In the genomic region with DNA sequence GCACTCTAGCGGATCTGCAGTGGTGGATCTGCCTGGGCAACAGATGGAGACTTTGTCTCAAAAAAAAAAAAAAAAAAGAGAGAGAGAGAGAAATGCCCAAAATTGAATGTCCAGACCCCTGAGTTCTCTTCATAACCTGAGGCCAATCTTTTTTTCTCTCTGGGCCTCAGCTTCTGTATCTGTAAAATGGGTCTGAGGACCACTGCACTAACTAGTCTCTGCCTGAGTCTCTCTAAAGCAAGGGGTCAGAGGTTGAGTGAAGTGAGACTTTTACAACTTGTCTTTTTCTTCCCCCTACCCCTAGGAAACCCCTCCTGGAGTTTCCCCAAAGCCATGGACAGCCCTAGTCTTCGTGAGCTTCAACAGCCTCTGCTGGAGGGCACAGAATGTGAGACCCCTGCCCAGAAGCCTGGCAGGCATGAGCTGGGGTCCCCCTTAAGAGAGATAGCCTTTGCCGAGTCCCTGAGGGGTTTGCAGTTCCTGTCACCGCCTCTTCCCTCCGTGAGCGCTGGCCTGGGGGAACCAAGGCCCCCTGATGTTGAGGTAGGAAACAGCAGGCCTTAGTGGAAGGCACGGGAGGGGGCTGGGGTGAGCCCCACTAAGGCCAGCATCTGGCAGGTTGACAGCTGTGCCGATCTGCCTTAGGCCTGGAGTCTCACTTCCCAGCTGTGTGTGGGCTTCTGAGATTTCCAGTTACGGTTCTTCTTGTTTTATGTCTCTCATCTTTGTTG, we compare ENCODE assay signal across 8 cellular contexts. TPM values are rescaled to one million over a fixed set of nuclear protein-coding genes. Genes with fewer than 3 reads are reported as not detected.
DNase-seq lines count a peak whose midpoint lies in the region; ATAC-seq and TF ChIP-seq lines count a peak whose summit lies in the region.

No MANE protein-coding gene starts in this region.

- no peak overlapping the region for H2AFZ ChIP-seq in DND-41 (ENCODE audit: low read depth, low read length)

- H3K27me3 ChIP-seq in DND-41 (ENCODE audit: insufficient read depth, low read length, poor library complexity): no peaks in the 10 kb centered on the region
- H3K27me3 ChIP-seq in mesendoderm (ENCODE audit: insufficient read depth, low read length, poor library complexity): no peaks in the 10 kb centered on the region
- H3K27me3 ChIP-seq in aorta (ENCODE audit: control insufficient read depth in 1 of 2, insufficient read depth in 2 of 2, low read length in 1 of 2): no peaks in the 10 kb centered on the region
- no peaks in the 10 kb centered on the region for H3K27me3 ChIP-seq in MG63

- ATAC-seq in DND-41 (ENCODE audit: insufficient read depth, low read depth) (0 out of 3 replicates have a peak, but pooled peaks have one; percentile 24), GM19467 (IDR thresholded peaks at IDR 0.05; ENCODE audit: unreplicated experiment) (peak; percentile 68), aorta (ENCODE audit: low FRiP score) (no peak)

- H3K9ac ChIP-seq in DND-41 (ENCODE audit: low read depth, low read length): no peak overlapping the region
- no peak overlapping the region for H3K9ac ChIP-seq in mesendoderm (ENCODE audit: low read length)

- no peak overlapping the region for H3K18ac ChIP-seq in mesendoderm (ENCODE audit: low read length)

- H3K4me3 Mint-ChIP-seq in activated T-helper 2 cell treated with anti-CD3 and anti-CD28 coated beads, Interferon-gamma antibody, Interleukin-2, Interleukin-4, amounts not matched to agents 10 μg/mL and 5 μg/mL and 100 μg/mL, durations not matched to agents 14 hours and 24 hours and 36 hours (ENCODE audit: low read depth): no peak overlapping the region

- peaks cover 13% of the 10 kb centered on the region for H3K4me1 Mint-ChIP-seq in activated T-helper 2 cell treated with anti-CD3 and anti-CD28 coated beads, Interferon-gamma antibody, Interleukin-2, Interleukin-4, amounts not matched to agents 10 μg/mL and 5 μg/mL and 100 μg/mL, durations not matched to agents 14 hours and 24 hours and 36 hours (ENCODE audit: low read depth)

- no peak for TF ChIP-seq CTCF in DND-41 (IDR thresholded peaks at IDR 0.05; ENCODE audit: borderline replicate concordance, extremely low read depth, low read length, poor library complexity, severe bottlenecking)

- no peak overlapping the region for H4K8ac ChIP-seq in mesendoderm (ENCODE audit: low read depth, low read length)

- no peak overlapping the region for H3K56ac ChIP-seq in mesendoderm (ENCODE audit: low read length)

- H3K36me3 ChIP-seq in DND-41 (ENCODE audit: insufficient read depth, low read length): peaks cover 9% of the 10 kb centered on the region
- no peaks in the 10 kb centered on the region for H3K36me3 ChIP-seq in mesendoderm (ENCODE audit: control insufficient read depth, insufficient read depth, low read length)
- no peaks in the 10 kb centered on the region for H3K36me3 ChIP-seq in aorta (ENCODE audit: control insufficient read depth in 1 of 2, insufficient read depth in 2 of 2, low read length in 1 of 2)
- H3K36me3 ChIP-seq in MG63: peaks cover 24% of the 10 kb centered on the region

- H3K27ac Mint-ChIP-seq in activated T-helper 2 cell treated with anti-CD3 and anti-CD28 coated beads, Interferon-gamma antibody, Interleukin-2, Interleukin-4, amounts not matched to agents 10 μg/mL and 5 μg/mL and 100 μg/mL, durations not matched to agents 14 hours and 24 hours and 36 hours: no peak overlapping the region

- H2BK120ac ChIP-seq in mesendoderm (ENCODE audit: low read depth, low read length): no peak overlapping the region

- H3K27me3 Mint-ChIP-seq in activated T-helper 2 cell treated with anti-CD3 and anti-CD28 coated beads, Interferon-gamma antibody, Interleukin-2, Interleukin-4, amounts not matched to agents 10 μg/mL and 5 μg/mL and 100 μg/mL, durations not matched to agents 14 hours and 24 hours and 36 hours (ENCODE audit: low read depth): no peaks in the 10 kb centered on the region

- intact Hi-C loops in aorta (cut with DNase I): no loop called here
- intact Hi-C loops in activated T-helper 2 cell treated with anti-CD3 and anti-CD28 coated beads, Interferon-gamma antibody, Interleukin-2, Interleukin-4, amounts not matched to agents 10 μg/mL and 5 μg/mL and 100 μg/mL, durations not matched to agents 14 hours and 24 hours and 36 hours (cut with micrococcal nuclease): no loop called here

- no peak overlapping the region for H2AK5ac ChIP-seq in mesendoderm (ENCODE audit: low read length)

- no peak overlapping the region for H3K23ac ChIP-seq in mesendoderm (ENCODE audit: low read length)

- DNase-seq in DND-41 (no peak), RPMI7951 (ENCODE audit: low read depth) (peak; percentile 17), mesendoderm (peak; percentile 80), aorta (no peak), MG63 (no peak)
- no peak for DNase-seq in activated T-helper 2 cell treated with anti-CD3 and anti-CD28 coated beads, Interferon-gamma antibody, Interleukin-2, Interleukin-4, amounts not matched to agents 10 μg/mL and 5 μg/mL and 100 μg/mL, durations not matched to agents 14 hours and 24 hours and 36 hours (ENCODE audit: low spot score)
- no peak for DNase-seq in NK-92 treated with Interleukin-12 subunit alpha and Interleukin-12 subunit beta, amount 100 ng/mL, for 24 hours (lab: John Stamatoyannopoulos, UW)

- no peak overlapping the region for H4K5ac ChIP-seq in mesendoderm (ENCODE audit: low read length)

- H4K20me1 ChIP-seq in DND-41 (ENCODE audit: insufficient read depth, low read length): no peaks in the 10 kb centered on the region; the same call in 1 of the 2 replicates

- no peak overlapping the region for H3K4me2 ChIP-seq in DND-41 (ENCODE audit: insufficient read depth, low read length)
- no peak overlapping the region for H3K4me2 ChIP-seq in mesendoderm (ENCODE audit: low read length)

- H3K27ac ChIP-seq in DND-41 (ENCODE audit: low read length) (no peak overlapping the region), mesendoderm (ENCODE audit: low read depth, low read length) (no peak overlapping the region), aorta (ENCODE audit: low read depth in 1 of 2, low read length in 2 of 2) (no peak overlapping the region)

- peaks cover 8% of the 10 kb centered on the region for H3K36me3 Mint-ChIP-seq in activated T-helper 2 cell treated with anti-CD3 and anti-CD28 coated beads, Interferon-gamma antibody, Interleukin-2, Interleukin-4, amounts not matched to agents 10 μg/mL and 5 μg/mL and 100 μg/mL, durations not matched to agents 14 hours and 24 hours and 36 hours (ENCODE audit: low read depth)

- no peaks in the 10 kb centered on the region for H3K9me3 Mint-ChIP-seq in activated T-helper 2 cell treated with anti-CD3 and anti-CD28 coated beads, Interferon-gamma antibody, Interleukin-2, Interleukin-4, amounts not matched to agents 10 μg/mL and 5 μg/mL and 100 μg/mL, durations not matched to agents 14 hours and 24 hours and 36 hours

- H3K79me2 ChIP-seq in DND-41 (ENCODE audit: insufficient read depth, low read length) (no peaks in the 10 kb centered on the region), mesendoderm (ENCODE audit: control insufficient read depth, insufficient read depth, low read length) (no peaks in the 10 kb centered on the region)

- H3K4ac ChIP-seq in mesendoderm (ENCODE audit: low read depth, low read length): no peak overlapping the region

- H3K4me3 ChIP-seq in DND-41 (ENCODE audit: low read depth in 1 of 2, low read length in 2 of 2): no peak overlapping the region
- H3K4me3 ChIP-seq in mesendoderm (ENCODE audit: low read length): no peak overlapping the region
- no peak overlapping the region for H3K4me3 ChIP-seq in aorta (ENCODE audit: low read length in 2 of 2)
- H3K4me3 ChIP-seq in MG63: no peak overlapping the region

- H3K4me1 ChIP-seq in DND-41 (ENCODE audit: insufficient read depth, low read length): no peaks in the 10 kb centered on the region
- no peaks in the 10 kb centered on the region for H3K4me1 ChIP-seq in mesendoderm (ENCODE audit: control insufficient read depth, low read depth, low read length)
- H3K4me1 ChIP-seq in aorta (ENCODE audit: control insufficient read depth in 1 of 2, insufficient read depth in 2 of 2, low read length in 2 of 2): no peaks in the 10 kb centered on the region

- peaks cover 2% of the 10 kb centered on the region for H3K79me1 ChIP-seq in mesendoderm (ENCODE audit: low read length)

- no peak overlapping the region for H2BK15ac ChIP-seq in mesendoderm (replicated peaks; ENCODE audit: low read depth)

- no peaks in the 10 kb centered on the region for H3K9me3 ChIP-seq in DND-41 (ENCODE audit: insufficient read depth, low read length, severe bottlenecking)
- H3K9me3 ChIP-seq in aorta (ENCODE audit: control insufficient read depth, low read length): no peaks in the 10 kb centered on the region
- no peaks in the 10 kb centered on the region for H3K9me3 ChIP-seq in MG63

- H2BK5ac ChIP-seq in mesendoderm (ENCODE audit: low read length): no peak overlapping the region

- WGBS in mesendoderm (ENCODE audit: extremely low coverage, insufficient coverage, low lambda C conversion rate): no CpG with 5 or more reads among the region's 9 CpGs
- WGBS in aorta, 2 donors: 57 to 67% methylated on average over 9 of the region's 9 CpGs

RNA-seq across cellular contexts. Expression of gene TMEM91, which starts 1.8 kb away (rescaled TPM):
- 2.4 and 4.8 TPM in 2 replicates for total RNA-seq in RPMI7951 (2014; rRNA removed; shearing (Covaris generic))
- polyA plus RNA-seq in mesendoderm (2013, experiment 1 of 2): 3.0 TPM
- polyA plus RNA-seq in mesendoderm (2013, experiment 2 of 2): 2.9 TPM
- total RNA-seq in aorta: 10 to 100 TPM in 1 of 2 donors, 1 to 10 TPM in 1; 9.5 to 28.2 TPM
- 10 to 100 TPM in 1 of 2 donors, 1 to 10 TPM in 1; 8.9 to 55.8 TPM for polyA plus RNA-seq in aorta
- 4.2 and 4.8 TPM in 2 replicates for total RNA-seq in activated T-helper 2 cell treated with anti-CD3 and anti-CD28 coated beads, Interferon-gamma antibody, Interleukin-2, Interleukin-4, amounts not matched to agents 10 μg/mL and 5 μg/mL and 100 μg/mL, durations not matched to agents 14 hours and 24 hours and 36 hours
- total RNA-seq in MG63 (2014; rRNA removed; shearing (Covaris generic); ENCODE audit: low replicate concordance): 0.64 and 1.5 TPM in 2 replicates

RNA-seq across cellular contexts. Expression of gene B9D2, which starts 14.2 kb away (rescaled TPM):
- 10.9 and 12.9 TPM in 2 replicates for total RNA-seq in RPMI7951 (2014; rRNA removed; shearing (Covaris generic))
- polyA plus RNA-seq in mesendoderm (2013, experiment 1 of 2): 3.4 TPM
- 3.5 TPM for polyA plus RNA-seq in mesendoderm (2013, experiment 2 of 2)
- total RNA-seq in aorta: 1 to 10 TPM; 4.1 to 5.6 TPM
- polyA plus RNA-seq in aorta: 10 to 100 TPM in 1 of 2 donors, 1 to 10 TPM in 1; 1.6 to 13.5 TPM
- total RNA-seq in activated T-helper 2 cell treated with anti-CD3 and anti-CD28 coated beads, Interferon-gamma antibody, Interleukin-2, Interleukin-4, amounts not matched to agents 10 μg/mL and 5 μg/mL and 100 μg/mL, durations not matched to agents 14 hours and 24 hours and 36 hours: 6.2 TPM in 2 replicates
- total RNA-seq in MG63 (2014; rRNA removed; shearing (Covaris generic); ENCODE audit: low replicate concordance): 2.4 and 31.0 TPM in 2 replicates

RNA-seq across cellular contexts. Expression of gene EXOSC5, which starts 19.0 kb away (rescaled TPM):
- total RNA-seq in RPMI7951 (2014; rRNA removed; shearing (Covaris generic)): 36.8 and 59.3 TPM in 2 replicates
- 47.7 TPM for polyA plus RNA-seq in mesendoderm (2013, experiment 1 of 2)
- 46.1 TPM for polyA plus RNA-seq in mesendoderm (2013, experiment 2 of 2)
- total RNA-seq in aorta: 1 to 10 TPM; 5.5 to 8.7 TPM
- 10 to 100 TPM in 1 of 2 donors, 1 to 10 TPM in 1; 9.9 to 15.4 TPM for polyA plus RNA-seq in aorta
- 50.4 and 54.3 TPM in 2 replicates for total RNA-seq in activated T-helper 2 cell treated with anti-CD3 and anti-CD28 coated beads, Interferon-gamma antibody, Interleukin-2, Interleukin-4, amounts not matched to agents 10 μg/mL and 5 μg/mL and 100 μg/mL, durations not matched to agents 14 hours and 24 hours and 36 hours
- 64.6 and 95.3 TPM in 2 replicates for total RNA-seq in MG63 (2014; rRNA removed; shearing (Covaris generic); ENCODE audit: low replicate concordance)

RNA-seq across cellular contexts. Expression of gene BCKDHA, which starts 19.5 kb away (rescaled TPM):
- 77.3 and 112 TPM in 2 replicates for total RNA-seq in RPMI7951 (2014; rRNA removed; shearing (Covaris generic))
- 22.8 TPM for polyA plus RNA-seq in mesendoderm (2013, experiment 1 of 2)
- 22.6 TPM for polyA plus RNA-seq in mesendoderm (2013, experiment 2 of 2)
- total RNA-seq in aorta: 10 to 100 TPM; 11.6 to 15.2 TPM
- polyA plus RNA-seq in aorta: 10 to 100 TPM; 11.1 to 50.6 TPM
- 18.9 and 20.5 TPM in 2 replicates for total RNA-seq in activated T-helper 2 cell treated with anti-CD3 and anti-CD28 coated beads, Interferon-gamma antibody, Interleukin-2, Interleukin-4, amounts not matched to agents 10 μg/mL and 5 μg/mL and 100 μg/mL, durations not matched to agents 14 hours and 24 hours and 36 hours
- 22.0 and 58.6 TPM in 2 replicates for total RNA-seq in MG63 (2014; rRNA removed; shearing (Covaris generic); ENCODE audit: low replicate concordance)

RNA-seq across cellular contexts. Expression of gene TGFB1, which starts 24.4 kb away (rescaled TPM):
- total RNA-seq in RPMI7951 (2014; rRNA removed; shearing (Covaris generic)): 15.2 and 18.1 TPM in 2 replicates
- 36.8 TPM for polyA plus RNA-seq in mesendoderm (2013, experiment 1 of 2)
- 35.2 TPM for polyA plus RNA-seq in mesendoderm (2013, experiment 2 of 2)
- 10 to 100 TPM; 81.6 to 97.5 TPM for total RNA-seq in aorta
- 10 to 100 TPM; 25.4 to 56.6 TPM for polyA plus RNA-seq in aorta
- 125 and 126 TPM in 2 replicates for total RNA-seq in activated T-helper 2 cell treated with anti-CD3 and anti-CD28 coated beads, Interferon-gamma antibody, Interleukin-2, Interleukin-4, amounts not matched to agents 10 μg/mL and 5 μg/mL and 100 μg/mL, durations not matched to agents 14 hours and 24 hours and 36 hours
- 5.6 and 8.6 TPM in 2 replicates for total RNA-seq in MG63 (2014; rRNA removed; shearing (Covaris generic); ENCODE audit: low replicate concordance)

Comparison
In these comparisons a context has a peak if more than half of its experiments do, and no peak if none do; other contexts are left out.
1. DNase-seq: peak in RPMI7951 (single experiment) and mesendoderm (single experiment); none in DND-41 (single experiment), aorta (0 of 2), activated T-helper 2 cell treated with anti-CD3 and anti-CD28 coated beads, Interferon-gamma antibody, Interleukin-2, Interleukin-4, amounts not matched to agents 10 μg/mL and 5 μg/mL and 100 μg/mL, durations not matched to agents 14 hours and 24 hours and 36 hours (single experiment), NK-92 treated with Interleukin-12 subunit alpha and Interleukin-12 subunit beta, amount 100 ng/mL, for 24 hours (single experiment) and MG63 (single experiment).